31 cellular contexts compared by ENCODE assay signal in genomic region chr18:23912356-23912755, GRCh38.
DNase-seq lines count a peak whose midpoint lies in the region; ATAC-seq, FAIRE-seq and TF ChIP-seq lines count a peak whose summit lies in the region.
"Had no signal": no experiment of that assay in that cellular context is flagged by ENCODE, and none has a peak within 500 bp of the region (broad histone marks: within the 10 kb centered on the region; RNA-seq: fewer than 3 reads in every experiment).

No MANE protein-coding gene starts in this region.

- no peak overlapping the region for H4K91ac ChIP-seq in trophoblast cell (ENCODE audit: low read depth, low read length)

- no peak overlapping the region for H2BK120ac ChIP-seq in trophoblast cell (ENCODE audit: insufficient read depth, low read length, poor library complexity)

- intact Hi-C loops in kidney (cut with DNase I) = no loop called here

- H3K23ac ChIP-seq in trophoblast cell (ENCODE audit: low read length) = no peak overlapping the region

- H3K27me3 ChIP-seq in bronchial epithelial cell (ENCODE audit: control insufficient read depth, insufficient read depth, low read length) (no peaks in the 10 kb centered on the region), foreskin keratinocyte (no peaks in the 10 kb centered on the region), trophoblast cell (ENCODE audit: insufficient read depth, low read length) (no peaks in the 10 kb centered on the region)
- H3K27me3 ChIP-seq: heart left ventricle, right lobe of liver, stomach, tibial nerve had no signal

- ATAC-seq in foreskin keratinocyte = peak; percentile 43
- ATAC-seq: heart left ventricle, right lobe of liver had no signal

- no peak overlapping the region for H3K14ac ChIP-seq in trophoblast cell (ENCODE audit: low read length)

- no peak overlapping the region for H3K4me2 ChIP-seq in trophoblast cell (ENCODE audit: low read length)

- DNase-seq in EL = peak; percentile 51
- peak; percentile 36 for DNase-seq in LHCN-M2 (ENCODE audit: low read depth)
- peak; percentile 40 for DNase-seq in bronchial epithelial cell (ENCODE audit: low read depth)
- DNase-seq in foreskin keratinocyte = peak in 1 of 2 donors; percentile 54
- no peak for DNase-seq in NCI-H345 (lab: John Stamatoyannopoulos, UW)
- no peak for DNase-seq in activated CD4-positive, alpha-beta T cell treated with anti-CD3 and anti-CD28 coated beads for 1 hour
- no peak for DNase-seq in kidney
- DNase-seq in trophoblast cell = no peak
- DNase-seq: activated CD4-positive, alpha-beta T cell treated with anti-CD3 and anti-CD28 coated beads, Interleukin-2, amount 10 ng/mL, durations not matched to agents 24 days and 14 days; activated CD8-positive, alpha-beta memory T cell treated with anti-CD3 and anti-CD28 coated beads for 24 hours; activated naive CD4-positive, alpha-beta T cell treated with anti-CD3 and anti-CD28 coated beads, Interleukin-2, amount 50 U/mL, for 16 hours; activated T-cell treated with anti-CD3 and anti-CD28 coated beads for 4 hours; AML-193; amygdala; Calu3; CD4-positive, CD25-positive, alpha-beta regulatory T cell; effector CD4-positive, alpha-beta T cell; foreskin melanocyte; H7; heart left ventricle; kidney glomerular epithelial cell; NCI-H1092; NCI-H1930; right lobe of liver; SIG-M5; stimulated activated CD8-positive, alpha-beta memory T cell treated with anti-CD3 and anti-CD28 coated beads, Interleukin-4, amount 100 ng/mL, for 48 hours; stomach; T-helper 9 cell had no signal

- H3K9me3 ChIP-seq in kidney (ENCODE audit: control insufficient read depth in 1 of 2, low read length in 2 of 2) = no peaks in the 10 kb centered on the region
- H3K9me3 ChIP-seq in trophoblast cell (ENCODE audit: insufficient read depth, low read depth, low read length) = peaks cover 2% of the 10 kb centered on the region
- H3K9me3 ChIP-seq: heart left ventricle, right lobe of liver, stomach, tibial nerve had no signal

- no peak overlapping the region for H2AK5ac ChIP-seq in trophoblast cell (ENCODE audit: low read length)

- no peak for FAIRE-seq in bronchial epithelial cell (lab: Jason Lieb, UNC)
- FAIRE-seq in kidney (lab: Jason Lieb, UNC) = no peak
- FAIRE-seq: GM18507, GM19239 had no signal

- H2BK12ac ChIP-seq in trophoblast cell (ENCODE audit: low read length) = no peak overlapping the region

- peaks cover 32% of the 10 kb centered on the region for H3K36me3 ChIP-seq in bronchial epithelial cell (ENCODE audit: control insufficient read depth, insufficient read depth, low read length)
- H3K36me3 ChIP-seq in kidney (ENCODE audit: control insufficient read depth in 1 of 2, insufficient read depth in 2 of 2, low read length in 2 of 2) = no peaks in the 10 kb centered on the region
- H3K36me3 ChIP-seq in trophoblast cell (ENCODE audit: control insufficient read depth in 1 of 2, insufficient read depth in 2 of 2, low read length in 2 of 2) = no peaks in the 10 kb centered on the region
- H3K36me3 ChIP-seq: right lobe of liver had no signal

- H3K4me1 ChIP-seq in foreskin keratinocyte = no peaks in the 10 kb centered on the region
- H3K4me1 ChIP-seq in kidney (ENCODE audit: control insufficient read depth in 1 of 2, insufficient read depth in 1 of 2, low read depth in 1 of 2, low read length in 2 of 2) = no peaks in the 10 kb centered on the region
- H3K4me1 ChIP-seq in trophoblast cell (ENCODE audit: control insufficient read depth in 1 of 2, insufficient read depth in 2 of 2, low read length in 2 of 2) = no peaks in the 10 kb centered on the region
- H3K4me1 ChIP-seq: heart left ventricle, right lobe of liver, stomach, tibial nerve had no signal

- H3K79me1 ChIP-seq in trophoblast cell (ENCODE audit: low read length) = no peaks in the 10 kb centered on the region

- H3K9ac ChIP-seq in kidney (ENCODE audit: low read length in 2 of 2) (no peak overlapping the region), trophoblast cell (ENCODE audit: low read length) (no peak overlapping the region)

- H3K79me2 ChIP-seq in trophoblast cell (ENCODE audit: control insufficient read depth, insufficient read depth, low read length, poor library complexity) = no peaks in the 10 kb centered on the region

- H3K4me3 ChIP-seq in bronchial epithelial cell (ENCODE audit: low read depth, low read length) (no peak overlapping the region), kidney (ENCODE audit: low read length in 2 of 2) (no peak overlapping the region), trophoblast cell (ENCODE audit: low read depth, low read length) (no peak overlapping the region)
- H3K4me3 ChIP-seq: heart left ventricle, right lobe of liver, stomach, tibial nerve had no signal

- no peak overlapping the region for H2BK5ac ChIP-seq in trophoblast cell (ENCODE audit: low read depth, low read length, poor library complexity)

- H4K12ac ChIP-seq in trophoblast cell (ENCODE audit: low read depth, low read length) = no peak overlapping the region

- TF ChIP-seq CTCF in bronchial epithelial cell (IDR thresholded peaks at IDR 0.05; ENCODE audit: insufficient read depth, low read length, severe bottlenecking) (no peak), foreskin keratinocyte (conservative IDR thresholded peaks at IDR 0.05) (no peak), kidney (IDR thresholded peaks at IDR 0.05; ENCODE audit: borderline replicate concordance, extremely low read depth, insufficient read depth) (no peak)

- H2AFZ ChIP-seq in trophoblast cell (ENCODE audit: insufficient read depth, low read length, poor library complexity) = no peak overlapping the region

- no CpG with 5 or more reads among the region's 3 CpGs for WGBS in trophoblast cell (ENCODE audit: extremely low coverage, insufficient coverage, insufficient read length)

- no peak overlapping the region for H3K4ac ChIP-seq in trophoblast cell (ENCODE audit: low read depth, low read length)

- H4K8ac ChIP-seq in trophoblast cell (ENCODE audit: low read depth, low read length) = no peak overlapping the region

- H3K27ac ChIP-seq in foreskin keratinocyte (no peak overlapping the region), kidney (ENCODE audit: low read depth in 2 of 2, low read length in 2 of 2) (no peak overlapping the region), trophoblast cell (ENCODE audit: low read depth, low read length) (no peak overlapping the region)
- H3K27ac ChIP-seq: heart left ventricle, right lobe of liver, stomach, tibial nerve had no signal

- H3K18ac ChIP-seq in trophoblast cell (ENCODE audit: low read length) = no peak overlapping the region

Comparison
In these comparisons a context has a peak if more than half of its experiments do, and no peak if none do; other contexts are left out.
1. DNase-seq: peak in EL (single experiment), LHCN-M2 (single experiment) and bronchial epithelial cell (single experiment); none in NCI-H345 (single experiment), activated CD4-positive, alpha-beta T cell treated with anti-CD3 and anti-CD28 coated beads for 1 hour (single experiment), kidney (single experiment) and trophoblast cell (0 of 2).